Comparison of ENCODE assay signal across 8 cellular contexts in the genomic region with DNA sequence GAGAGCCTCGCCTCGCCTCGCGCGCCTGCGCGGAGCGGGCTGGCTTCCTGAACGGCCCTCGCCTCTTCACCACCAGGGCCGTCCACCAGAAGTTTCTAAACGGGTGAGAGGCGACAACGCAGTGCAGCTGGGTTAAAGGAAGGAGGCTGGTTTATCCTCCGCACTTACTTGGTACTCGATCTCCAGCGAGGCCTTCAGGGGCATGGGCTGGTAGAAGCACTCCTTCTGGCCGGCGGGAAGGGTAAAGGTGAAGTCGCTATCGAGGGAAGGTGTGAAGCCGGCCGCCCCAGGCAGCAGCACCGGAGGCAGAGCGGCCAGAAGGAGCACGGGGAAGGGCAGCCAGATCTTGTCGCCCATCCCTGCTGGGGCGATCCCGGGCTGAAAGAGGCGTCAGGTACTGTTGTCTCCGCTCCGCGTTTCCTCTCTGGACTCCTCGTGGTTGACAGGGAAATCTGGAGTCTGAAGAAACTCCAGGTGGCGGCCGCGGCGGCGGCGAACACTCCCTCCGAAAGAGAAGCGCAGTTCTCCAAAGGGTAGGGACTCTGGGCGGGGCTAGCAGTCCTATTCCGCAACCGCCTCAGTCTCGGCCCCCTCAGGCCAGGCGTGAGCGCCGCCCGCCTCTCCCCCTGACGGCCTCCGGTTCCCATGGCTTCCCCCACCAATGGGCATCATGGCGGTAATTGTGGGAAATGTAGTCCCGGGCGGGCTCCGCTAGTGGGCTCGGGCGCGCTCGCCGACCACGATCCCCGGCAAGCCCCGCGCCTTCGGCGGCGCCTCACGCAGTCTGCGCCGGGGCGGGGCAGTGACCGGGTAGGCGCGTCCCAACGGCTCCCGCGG.
DNase-seq lines count a peak whose midpoint lies in the region; ATAC-seq lines count a peak whose summit lies in the region.

A gene (minus strand): TSS at position 528 of the 837 bp plus-strand sequence. CDS start 171 bp downstream, at position 357.

- no peaks in the 10 kb centered on the region for H3K27me3 ChIP-seq in BLaER1 treated with 17β-estradiol and CSF1 and Interleukin-3, amounts not matched to agents 10 nM and 100 nM

- peaks cover 5 to 29% (median 19%) of the 10 kb centered on the region in 11 experiments for H3K36me3 ChIP-seq in BLaER1 treated with 17β-estradiol and CSF1 and Interleukin-3, amounts not matched to agents 10 nM and 100 nM

- peaks cover 37 to 47% (median 40%) of the 10 kb centered on the region in 11 experiments for H4K20me1 ChIP-seq in BLaER1 treated with 17β-estradiol and CSF1 and Interleukin-3, amounts not matched to agents 10 nM and 100 nM

- peak within 1 kb of the TSS; percentile 93 to 99 (median 98) for H3K27ac ChIP-seq in BLaER1 treated with 17β-estradiol and CSF1 and Interleukin-3, amounts not matched to agents 10 nM and 100 nM
- peak within 1 kb of the TSS; percentile 97 for H3K27ac ChIP-seq in cingulate gyrus (ENCODE audit: low read depth, low read length)

- H3K9ac ChIP-seq in BLaER1 treated with 17β-estradiol and CSF1 and Interleukin-3, amounts not matched to agents 10 nM and 100 nM, result peak within 1 kb of the TSS; percentile 88 to 99 (median 97)

- DNase-seq in GM19240 (ENCODE audit: insufficient read length, low spot score), result peak; percentile 45
- DNase-seq in NCI-H524 treated with DMSO at 0.1 percent for 48 hours (lab: John Stamatoyannopoulos, UW), result peak; percentile 95
- peak; percentile 93 for DNase-seq in activated CD4-positive, alpha-beta T cell treated with anti-CD3 and anti-CD28 coated beads for 4 hours
- DNase-seq in kidney glomerular epithelial cell (lab: John Stamatoyannopoulos, UW), result peak; percentile 95
- peak; percentile 81 to 90 for DNase-seq in stimulated activated CD4-positive, alpha-beta T cell treated with anti-CD3 and anti-CD28 coated beads, Interleukin-1b, Interleukin-23, amount 100 ng/mL, for 1 hour (ENCODE audit: low read depth in 2 of 2)

- peaks cover 21 to 69% (median 39%) of the 10 kb centered on the region in 10 experiments for H3K4me1 ChIP-seq in BLaER1 treated with 17β-estradiol and CSF1 and Interleukin-3, amounts not matched to agents 10 nM and 100 nM

- H3K4me2 ChIP-seq in BLaER1 treated with 17β-estradiol and CSF1 and Interleukin-3, amounts not matched to agents 10 nM and 100 nM, result peak within 1 kb of the TSS; percentile 78 to 100 (median 91)

- ATAC-seq in HG03460 (IDR thresholded peaks at IDR 0.05; ENCODE audit: unreplicated experiment), result peak; percentile 81

- peaks cover 0 to 5% (median 0%) of the 10 kb centered on the region in 11 experiments; a peak in 2 of 22 replicates for H3K9me3 ChIP-seq in BLaER1 treated with 17β-estradiol and CSF1 and Interleukin-3, amounts not matched to agents 10 nM and 100 nM (replicated peaks in 1 of 11)

- peak within 1 kb of the TSS; percentile 72 to 92 (median 86) for H3K4me3 ChIP-seq in BLaER1 treated with 17β-estradiol and CSF1 and Interleukin-3, amounts not matched to agents 10 nM and 100 nM

Comparison
In these comparisons a context has a peak if more than half of its experiments do, and no peak if none do; other contexts are left out.
1. Peak in every context shown above with its lines: DNase-seq, ATAC-seq, H3K4me3 ChIP-seq and H3K27ac ChIP-seq.
2. DNase-seq: peak in every context shown above with its lines; median percentile 95 in NCI-H524 treated with DMSO at 0.1 percent for 48 hours; 95 in kidney glomerular epithelial cell; 93 in activated CD4-positive, alpha-beta T cell treated with anti-CD3 and anti-CD28 coated beads for 4 hours; 86 in stimulated activated CD4-positive, alpha-beta T cell treated with anti-CD3 and anti-CD28 coated beads, Interleukin-1b, Interleukin-23, amount 100 ng/mL, for 1 hour; 45 in GM19240.